11 cellular contexts compared by ENCODE assay signal in genomic region chr2:27218614-27219013, GRCh38.
DNase-seq lines count a peak whose midpoint lies in the region; ATAC-seq and TF ChIP-seq lines count a peak whose summit lies in the region.
"Had no signal": no experiment of that assay in that cellular context is flagged by ENCODE, and none has a peak within 500 bp of the region (broad histone marks: within the 10 kb centered on the region; RNA-seq: fewer than 3 reads in every experiment).

No MANE protein-coding gene starts in this region.

- no peaks in the 10 kb centered on the region for H3K27me3 Mint-ChIP-seq in nephron (ENCODE audit: low read depth)

- H3K4me3 Mint-ChIP-seq in nephron = peak overlapping the region; percentile 89 to 95 (median 94)

- DNase-seq in DND-41 (no peak), adipocyte (ENCODE audit: low read depth) (no peak), GM10248 (ENCODE audit: extremely low spot score) (no peak), NCI-H526 treated with DMSO at 0.1 percent for 48 hours (lab: John Stamatoyannopoulos, UW) (no peak), NCI-H128 (lab: John Stamatoyannopoulos, UW; ENCODE audit: unreplicated experiment) (no peak)
- DNase-seq: NCI-H1105, ovary had no signal

- no peaks in the 10 kb centered on the region for H3K27me3 ChIP-seq in DND-41 (ENCODE audit: insufficient read depth, low read length, poor library complexity)
- H3K27me3 ChIP-seq in KMS-11 (ENCODE audit: insufficient read depth, low read depth) = no peaks in the 10 kb centered on the region
- H3K27me3 ChIP-seq in adipocyte (replicated peaks; ENCODE audit: control insufficient read depth, insufficient read depth, low read length) = no peaks in the 10 kb centered on the region
- H3K27me3 ChIP-seq: ovary had no signal

- no peaks in the 10 kb centered on the region for H3K9me3 Mint-ChIP-seq in nephron

- H3K79me2 ChIP-seq in DND-41 (ENCODE audit: insufficient read depth, low read length) = peaks cover 56% of the 10 kb centered on the region
- H3K79me2 ChIP-seq in KMS-11 (ENCODE audit: insufficient read depth, low read depth) = peaks cover 29% of the 10 kb centered on the region

- H3K27ac ChIP-seq in DND-41 (ENCODE audit: low read length) (peak overlapping the region; percentile 96), KMS-11 (peak overlapping the region; percentile 80; the same call in 1 of the 2 replicates)
- H3K27ac ChIP-seq: ovary had no signal

- peaks cover 35% of the 10 kb centered on the region for H3K4me1 ChIP-seq in DND-41 (ENCODE audit: insufficient read depth, low read length)
- peaks cover 33% of the 10 kb centered on the region for H3K4me1 ChIP-seq in KMS-11 (ENCODE audit: low read depth, poor library complexity, severe bottlenecking)
- H3K4me1 ChIP-seq in adipocyte (ENCODE audit: control insufficient read depth, insufficient read depth, low read length) = peaks cover 13% of the 10 kb centered on the region

- no peak for TF ChIP-seq CTCF in DND-41 (IDR thresholded peaks at IDR 0.05; ENCODE audit: borderline replicate concordance, extremely low read depth, low read length, poor library complexity, severe bottlenecking)
- TF ChIP-seq CTCF in KMS-11 (conservative IDR thresholded peaks at IDR 0.05; ENCODE audit: low read depth, low read length) = no peak
- TF ChIP-seq CTCF in nephron (IDR thresholded peaks at IDR 0.05; ENCODE audit: unreplicated experiment in 3 of 3) = no peak
- TF ChIP-seq CTCF in GM10248 (IDR thresholded peaks at IDR 0.05; ENCODE audit: control extremely low read depth, extremely low read depth, low read depth, missing control alignments) = no peak

- ATAC-seq in DND-41 (ENCODE audit: insufficient read depth, low read depth) (no peak), HG03135 (IDR thresholded peaks at IDR 0.05; ENCODE audit: unreplicated experiment) (no peak)
- ATAC-seq: Right ventricle myocardium inferior had no signal

- H3K4me3 ChIP-seq in DND-41 (ENCODE audit: low read depth in 1 of 2, low read length in 2 of 2) = peak overlapping the region in 1 of 2 experiments; percentile 92; a peak in 3 of 4 replicates
- H3K4me3 ChIP-seq in KMS-11 (IDR thresholded peaks at IDR 0.05; ENCODE audit: insufficient read depth, low read depth, low read length) = no peak overlapping the region
- H3K4me3 ChIP-seq in adipocyte (ENCODE audit: low read length) = no peak overlapping the region

- H3K4me2 ChIP-seq in DND-41 (ENCODE audit: insufficient read depth, low read length) (peak overlapping the region; percentile 71), KMS-11 (peak overlapping the region; percentile 77)

- POLR2A ChIA-PET in GM10248 (lab: Yijun Ruan, JAX) = no interaction called here

- H3K36me3 ChIP-seq in DND-41 (ENCODE audit: insufficient read depth, low read length) (peaks cover 72% of the 10 kb centered on the region), KMS-11 (ENCODE audit: insufficient read depth) (peaks cover 6% of the 10 kb centered on the region; the same call in 1 of the 2 replicates), adipocyte (ENCODE audit: control insufficient read depth, insufficient read depth, low read length, severe bottlenecking) (peaks cover 57% of the 10 kb centered on the region)
- H3K36me3 ChIP-seq: ovary had no signal

- H2AFZ ChIP-seq in DND-41 (ENCODE audit: low read depth, low read length) (no peak overlapping the region), KMS-11 (ENCODE audit: low read depth) (no peak overlapping the region)

- H4K20me1 ChIP-seq in DND-41 (ENCODE audit: insufficient read depth, low read length) (no peaks in the 10 kb centered on the region; the same call in 1 of the 2 replicates), KMS-11 (ENCODE audit: insufficient read depth) (no peaks in the 10 kb centered on the region)

- peaks cover 32% of the 10 kb centered on the region for H3K4me1 Mint-ChIP-seq in nephron

- H3K27ac Mint-ChIP-seq in nephron = peak overlapping the region; percentile 27 to 87 (median 42)

- CTCF ChIA-PET in GM10248 (lab: Yijun Ruan, JAX) = no interaction called here

- no peaks in the 10 kb centered on the region for H3K9me3 ChIP-seq in DND-41 (ENCODE audit: insufficient read depth, low read length, severe bottlenecking)
- H3K9me3 ChIP-seq in adipocyte (ENCODE audit: control insufficient read depth, low read length) = no peaks in the 10 kb centered on the region
- H3K9me3 ChIP-seq: ovary had no signal

- H3K9ac ChIP-seq in DND-41 (ENCODE audit: low read depth, low read length) = peak overlapping the region; percentile 95
- peak overlapping the region; percentile 96; the same call in 1 of the 2 replicates for H3K9ac ChIP-seq in KMS-11
- peak overlapping the region; percentile 93 for H3K9ac ChIP-seq in adipocyte (ENCODE audit: low read length)

- H3K36me3 Mint-ChIP-seq in nephron (ENCODE audit: low read depth) = peaks cover 47% of the 10 kb centered on the region
